Comparison of ENCODE assay signal across 24 cellular contexts in genomic region chr11:19421134-19421533, GRCh38.
"Had no signal": no experiment of that assay in that cellular context is flagged by ENCODE, and none has a peak within 500 bp of the region (broad histone marks: within the 10 kb centered on the region; RNA-seq: fewer than 3 reads in every experiment).

No MANE protein-coding gene starts in this region.

- H3K27ac ChIP-seq: breast epithelium, esophagus muscularis mucosa, left lung, lower lobe of right lung, neutrophil, ovary, skin epidermis, stomach, tibial artery, VCaP had no signal

- H3K36me3 ChIP-seq: breast epithelium, esophagus muscularis mucosa, left lung, lower lobe of right lung, neutrophil, ovary, stomach, tibial artery had no signal

- DNase-seq: activated CD4-positive, alpha-beta T cell treated with anti-CD3 and anti-CD28 coated beads for 4 hours; activated CD4-positive, alpha-beta T cell treated with anti-CD3 and anti-CD28 coated beads, Interleukin-2, amount 50 U/mL, for 4 hours; activated naive CD4-positive, alpha-beta T cell; activated T-cell treated with anti-CD3 and anti-CD28 coated beads for 4 hours; activated T-cell treated with anti-CD3 and anti-CD28 coated beads, Interleukin-2, amount 50 U/mL, for 72 hours; central memory CD4-positive, alpha-beta T cell; foreskin melanocyte; left lung; lower lobe of right lung; mesendoderm; ovary; stimulated activated CD4-positive, alpha-beta T cell treated with anti-CD3 and anti-CD28 coated beads, Interleukin-12 subunit alpha, Interleukin-12 subunit beta, amount 100 ng/mL, for 4 hours; stimulated activated CD4-positive, alpha-beta T cell treated with anti-CD3 and anti-CD28 coated beads, Interleukin-4, amount 100 ng/mL, for 1 hour; stomach; tibial artery had no signal

- H3K4me1 ChIP-seq: breast epithelium, left lung had no signal

- H3K4me3 ChIP-seq: breast epithelium, esophagus muscularis mucosa, left lung, lower lobe of right lung, ovary, skin epidermis, stomach, tibial artery had no signal

- H3K27ac Mint-ChIP-seq: activated naive CD4-positive, alpha-beta T cell treated with anti-CD3 and anti-CD28 coated beads, Interleukin-2, amount 50 U/mL, for 72 hours; activated T-cell treated with anti-CD3 and anti-CD28 coated beads, Interleukin-2, amount 50 U/mL, for 72 hours; nephron; progenitor cell of endocrine pancreas had no signal

- H3K9me3 ChIP-seq: breast epithelium, esophagus muscularis mucosa, left lung, lower lobe of right lung, neutrophil, ovary, stomach, tibial artery had no signal

- ATAC-seq: activated naive CD4-positive, alpha-beta T cell treated with anti-CD3 and anti-CD28 coated beads, Interleukin-2, amount 50 U/mL, for 72 hours; activated T-cell treated with anti-CD3 and anti-CD28 coated beads, Interleukin-2, amount 50 U/mL, for 72 hours; left lung; lower lobe of right lung; sciatic nerve had no signal

- H3K4me3 Mint-ChIP-seq: activated T-cell treated with anti-CD3 and anti-CD28 coated beads, Interleukin-2, amount 50 U/mL, for 72 hours; nephron had no signal

- H3K27me3 ChIP-seq: breast epithelium, esophagus muscularis mucosa, left lung, ovary, stomach, tibial artery had no signal

- H3K36me3 Mint-ChIP-seq: activated naive CD4-positive, alpha-beta T cell treated with anti-CD3 and anti-CD28 coated beads, Interleukin-2, amount 50 U/mL, for 72 hours had no signal
